25 cellular contexts compared by ENCODE assay signal in the genomic region with DNA sequence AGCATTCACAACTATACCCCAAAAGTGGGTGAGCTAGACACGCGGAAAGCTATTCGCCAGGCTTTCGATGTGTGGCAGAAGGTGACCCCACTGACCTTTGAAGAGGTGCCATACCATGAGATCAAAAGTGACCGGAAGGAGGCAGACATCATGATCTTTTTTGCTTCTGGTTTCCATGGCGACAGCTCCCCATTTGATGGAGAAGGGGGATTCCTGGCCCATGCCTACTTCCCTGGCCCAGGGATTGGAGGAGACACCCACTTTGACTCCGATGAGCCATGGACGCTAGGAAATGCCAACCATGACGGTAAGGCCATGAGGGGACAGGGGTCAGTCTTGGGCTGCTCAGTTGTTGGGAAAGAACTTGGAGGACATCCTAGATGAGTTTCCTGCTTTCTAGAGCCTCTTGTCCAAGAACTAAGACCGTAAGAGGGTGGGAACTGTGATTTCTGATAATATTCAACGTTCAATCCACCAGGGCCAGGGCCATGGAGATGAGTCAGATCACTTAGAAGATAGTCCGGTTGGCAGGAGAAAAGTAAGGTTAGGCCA. TPM values are rescaled to one million over a fixed set of nuclear protein-coding genes. Genes with fewer than 3 reads are reported as not detected.
DNase-seq lines count a peak whose midpoint lies in the region; ATAC-seq, FAIRE-seq and TF ChIP-seq lines count a peak whose summit lies in the region.
"Had no signal": no experiment of that assay in that cellular context is flagged by ENCODE, and none has a peak within 500 bp of the region (broad histone marks: within the 10 kb centered on the region; RNA-seq: fewer than 3 reads in every experiment).

No MANE protein-coding gene starts in this region.

- no TSS peak for BruUV-seq in HepG2 (replicated peaks; lab: Mats Ljungman, UMichigan)

- H2AFZ ChIP-seq in HepG2 (ENCODE audit: low read length): no peak overlapping the region

- H3K4me1 ChIP-seq in HepG2 (ENCODE audit: insufficient read depth, low read length): peaks cover 15% of the 10 kb centered on the region
- peaks cover 0 to 9% (median 0%) of the 10 kb centered on the region in 4 donors for H3K4me1 ChIP-seq in right lobe of liver
- H3K4me1 ChIP-seq in prostate gland (replicated peaks): no peaks in the 10 kb centered on the region

- peaks cover 32 to 38% of the 10 kb centered on the region in 2 donors for H3K4me1 Mint-ChIP-seq in effector memory CD8-positive, alpha-beta T cell (ENCODE audit: low read depth in 2 of 2)
- peaks cover 33% of the 10 kb centered on the region for H3K4me1 Mint-ChIP-seq in stimulated activated effector memory CD8-positive, alpha-beta T cell treated with anti-CD3 and anti-CD28 coated beads, Interleukin-12 subunit alpha, Interleukin-12 subunit beta, amount 100 ng/mL, for 72 hours

- H4K20me1 ChIP-seq in HepG2 (ENCODE audit: insufficient read depth, low read length): no peaks in the 10 kb centered on the region

- intact Hi-C loops in HepG2 (cut with micrococcal nuclease; ENCODE audit: unreplicated experiment) (no loop called here), right lobe of liver (cut with DNase I) (no loop called here), prostate gland (cut with DNase I) (no loop called here)

- no peak for TF ChIP-seq CTCF in HepG2 (CRISPR knock-in tag; IDR thresholded peaks at IDR 0.05)
- no peak for TF ChIP-seq CTCF in right lobe of liver (IDR thresholded peaks at IDR 0.05)
- no peak for TF ChIP-seq CTCF in prostate gland (IDR thresholded peaks at IDR 0.05)

- H3K27ac Mint-ChIP-seq in effector memory CD8-positive, alpha-beta T cell: peak overlapping the region; percentile 81 to 100
- peak overlapping the region; percentile 74 for H3K27ac Mint-ChIP-seq in stimulated activated effector memory CD8-positive, alpha-beta T cell treated with anti-CD3 and anti-CD28 coated beads, Interleukin-12 subunit alpha, Interleukin-12 subunit beta, amount 100 ng/mL, for 72 hours

- TF ChIP-seq POLR2A in HepG2 (IDR thresholded peaks at IDR 0.05; ENCODE audit: insufficient read depth in 1 of 2, low read depth in 2 of 2, low read length in 2 of 2): no peak
- TF ChIP-seq POLR2A in right lobe of liver (IDR thresholded peaks at IDR 0.05): no peak
- TF ChIP-seq POLR2A in prostate gland (IDR thresholded peaks at IDR 0.05): no peak

- H3K9me3 ChIP-seq in HepG2 (ENCODE audit: low read length): no peaks in the 10 kb centered on the region
- H3K9me3 ChIP-seq in right lobe of liver: no peaks in the 10 kb centered on the region
- no peaks in the 10 kb centered on the region for H3K9me3 ChIP-seq in prostate gland
- H3K9me3 ChIP-seq: Peyer's patch had no signal

- peaks cover 17% of the 10 kb centered on the region for H3K36me3 Mint-ChIP-seq in effector memory CD8-positive, alpha-beta T cell (ENCODE audit: insufficient read depth)
- H3K36me3 Mint-ChIP-seq in stimulated activated effector memory CD8-positive, alpha-beta T cell treated with anti-CD3 and anti-CD28 coated beads, Interleukin-12 subunit alpha, Interleukin-12 subunit beta, amount 100 ng/mL, for 72 hours: peaks cover 9% of the 10 kb centered on the region

- H3K4me3 ChIP-seq in HepG2 (replicated peaks in 1 of 3; ENCODE audit: insufficient read depth in 1 of 3, low read depth in 2 of 3, low read length in 3 of 3): no peak overlapping the region
- no peak overlapping the region for H3K4me3 ChIP-seq in right lobe of liver
- H3K4me3 ChIP-seq in prostate gland: no peak overlapping the region
- H3K4me3 ChIP-seq: Peyer's patch had no signal

- H3K9ac ChIP-seq in HepG2 (ENCODE audit: insufficient read depth, low read depth, low read length): no peak overlapping the region

- FAIRE-seq in HepG2 (lab: Jason Lieb, UNC): no peak
- FAIRE-seq: GM19239, HTR-8/SVneo had no signal

- H3K27me3 Mint-ChIP-seq in effector memory CD8-positive, alpha-beta T cell: no peaks in the 10 kb centered on the region

- H3K9me3 Mint-ChIP-seq in effector memory CD8-positive, alpha-beta T cell: no peaks in the 10 kb centered on the region
- no peaks in the 10 kb centered on the region for H3K9me3 Mint-ChIP-seq in stimulated activated effector memory CD8-positive, alpha-beta T cell treated with anti-CD3 and anti-CD28 coated beads, Interleukin-12 subunit alpha, Interleukin-12 subunit beta, amount 100 ng/mL, for 72 hours

- H3K4me2 ChIP-seq in HepG2 (ENCODE audit: low read depth, low read length): no peak overlapping the region

- 75% methylated on average over 12 of the region's 12 CpGs for WGBS in HepG2 (ENCODE audit: low lambda C conversion rate)
- 97% methylated on average over 11 of the region's 12 CpGs for WGBS in right lobe of liver (ENCODE audit: insufficient coverage, low coverage, low lambda C conversion rate, missing lambda C conversion rate)
- WGBS in prostate gland: 95% methylated on average over 12 of the region's 12 CpGs

- no peak for TF ChIP-seq RAD21 in HepG2 (CRISPR knock-in tag; IDR thresholded peaks at IDR 0.05)

- ATAC-seq in HepG2 (no peak), right lobe of liver (no peak)
- ATAC-seq in effector memory CD8-positive, alpha-beta T cell (replicated peaks): no peak
- no peak for ATAC-seq in stimulated activated effector memory CD8-positive, alpha-beta T cell treated with anti-CD3 and anti-CD28 coated beads, Interleukin-12 subunit alpha, Interleukin-12 subunit beta, amount 100 ng/mL, for 72 hours

- H3K4me3 Mint-ChIP-seq in effector memory CD8-positive, alpha-beta T cell: no peak overlapping the region
- no peak overlapping the region for H3K4me3 Mint-ChIP-seq in stimulated activated effector memory CD8-positive, alpha-beta T cell treated with anti-CD3 and anti-CD28 coated beads, Interleukin-12 subunit alpha, Interleukin-12 subunit beta, amount 100 ng/mL, for 72 hours

- POLR2A ChIA-PET in HepG2 (lab: Yijun Ruan, JAX): no interaction called here

- TF ChIP-seq EP300 in HepG2 (IDR thresholded peaks at IDR 0.05; ENCODE audit: low read depth in 2 of 2, low read length in 2 of 2) (no peak), HepG2 (CRISPR knock-in tag; IDR thresholded peaks at IDR 0.05; ENCODE audit: borderline replicate concordance) (no peak)

- no peak for DNase-seq in HepG2 (ENCODE audit: low spot score)
- no peak for DNase-seq in right lobe of liver
- no peak for DNase-seq in effector memory CD8-positive, alpha-beta T cell
- DNase-seq in stimulated activated effector memory CD8-positive, alpha-beta T cell treated with anti-CD3 and anti-CD28 coated beads, Interleukin-12 subunit alpha, Interleukin-12 subunit beta, amount 100 ng/mL, for 72 hours (ENCODE audit: low spot score in 2 of 2): no peak
- no peak for DNase-seq in glomerular visceral epithelial cell (ENCODE audit: extremely low spot score)
- no peak for DNase-seq in prostate gland (ENCODE audit: low spot score)
- DNase-seq: AML-193; EL; GF-D8; GOT3; HCEC 1CT; IMR-90; MV-4-11; NCI-H1105 treated with DMSO at 0.1 percent for 48 hours; NCI-H2029 treated with DMSO at 0.1 percent for 48 hours; NCI-H226; NCI-H510A treated with DMSO at 0.1 percent for 48 hours; NCI-H748 treated with DMSO at 0.1 percent for 48 hours; NK-92 treated with Interleukin-12 subunit alpha and Interleukin-12 subunit beta, amount 100 ng/mL, for 24 hours; Peyer's patch had no signal

- H3K36me3 ChIP-seq in HepG2 (replicated peaks in 1 of 2; ENCODE audit: control insufficient read depth in 1 of 2, insufficient read depth in 2 of 2, low read length in 2 of 2): no peaks in the 10 kb centered on the region
- H3K36me3 ChIP-seq in right lobe of liver: no peaks in the 10 kb centered on the region
- no peaks in the 10 kb centered on the region for H3K36me3 ChIP-seq in prostate gland
- H3K36me3 ChIP-seq: Peyer's patch had no signal

- in situ Hi-C loops in HepG2 (cut with HindIII; ENCODE audit: extremely low pct_ligation_motif_present, low pct_unique_long_range_greater_than_20kb): no loop called here

- CTCF ChIA-PET in HepG2 (lab: Yijun Ruan, JAX; ENCODE audit: low intra/inter-chr PET ratio, low total read pairs): no interaction called here

- no peaks in the 10 kb centered on the region for H3K79me2 ChIP-seq in HepG2 (ENCODE audit: insufficient read depth, low read length)

- H3K27ac ChIP-seq in HepG2 (ENCODE audit: extremely low read length, insufficient read depth, low read length) (no peak overlapping the region), right lobe of liver (no peak overlapping the region), prostate gland (no peak overlapping the region)
- H3K27ac ChIP-seq: C4-2B had no signal

- no peaks in the 10 kb centered on the region for H3K27me3 ChIP-seq in HepG2 (ENCODE audit: control insufficient read depth in 1 of 2, insufficient read depth in 2 of 2, low read length in 2 of 2)
- H3K27me3 ChIP-seq in right lobe of liver: no peaks in the 10 kb centered on the region
- no peaks in the 10 kb centered on the region for H3K27me3 ChIP-seq in prostate gland (replicated peaks; ENCODE audit: insufficient read depth)
- H3K27me3 ChIP-seq: Peyer's patch had no signal

RNA-seq across cellular contexts. Expression of gene MMP24OS, which starts 23.4 kb away (rescaled TPM):
- total RNA-seq in HepG2 (2016; rRNA removed; fragmentation: Illumina TruSeq; extraction: Trizol) (3.1 and 8.5 TPM in 2 replicates), right lobe of liver (10 to 100 TPM; 13.3 to 40.7 (median 23.5) TPM), prostate gland (10 to 100 TPM; 35.4 to 65.8 TPM)
- total RNA-seq in HepG2 (2016; cell fraction: cytosol; rRNA removed; fragmentation: Illumina TruSeq; extraction: Trizol; ENCODE audit: low read depth): 0.61 and 0.79 TPM in 2 replicates
- 3.4 and 8.7 TPM in 2 replicates for total RNA-seq in HepG2 (2016; cell fraction: insoluble cytoplasmic fraction; rRNA removed; fragmentation: Illumina TruSeq; extraction: Trizol)
- 2.1 TPM in 2 replicates for total RNA-seq in HepG2 (2016; cell fraction: membrane; rRNA removed; fragmentation: Illumina TruSeq; extraction: Trizol)
- 8.9 and 10.6 TPM in 2 replicates for total RNA-seq in HepG2 (2016; cell fraction: nucleus; rRNA removed; fragmentation: Illumina TruSeq; extraction: Trizol)
- polyA plus RNA-seq in HepG2 (2011; rRNA removed): 6.0 and 7.1 TPM in 2 replicates
- polyA plus RNA-seq in HepG2 (2011; cell fraction: cytosol; rRNA removed): 2.1 and 2.8 TPM in 2 replicates
- 43.8 and 55.2 TPM in 2 replicates for polyA plus RNA-seq in HepG2 (2011; cell fraction: nucleus; rRNA removed)
- polyA plus RNA-seq in HepG2 (2012): 5.9 and 6.4 TPM in 2 replicates
- polyA plus RNA-seq in HepG2 (2016; cell fraction: cytosol; fragmentation: Illumina TruSeq; extraction: Trizol; ENCODE audit: low read depth): 1.8 TPM in 2 replicates
- 4.7 and 7.1 TPM in 2 replicates for polyA plus RNA-seq in HepG2 (2016; cell fraction: insoluble cytoplasmic fraction; fragmentation: Illumina TruSeq; extraction: Trizol; ENCODE audit: low read depth)
- polyA plus RNA-seq in HepG2 (2016; cell fraction: membrane; fragmentation: Illumina TruSeq; extraction: Trizol; ENCODE audit: low read depth): 2.9 and 3.2 TPM in 2 replicates
- polyA plus RNA-seq in HepG2 (2016; cell fraction: nucleus; fragmentation: Illumina TruSeq; extraction: Trizol; ENCODE audit: insufficient read depth, low read depth): 29.1 and 31.1 TPM in 2 replicates
- polyA minus RNA-seq in HepG2 (2011; rRNA and poly(A)+ RNA removed; ENCODE audit: low replicate concordance): 18.5 and 23.2 TPM in 2 replicates
- 1.8 and 3.0 TPM in 2 replicates for polyA minus RNA-seq in HepG2 (2011; cell fraction: cytosol; rRNA and poly(A)+ RNA removed)
- 33.9 and 46.0 TPM in 2 replicates for polyA minus RNA-seq in HepG2 (2011; cell fraction: nucleus; rRNA and poly(A)+ RNA removed)

RNA-seq across cellular contexts. Expression of gene MMP24, which starts 28.0 kb away (rescaled TPM):
- 0.28 and 0.35 TPM in 2 replicates for total RNA-seq in HepG2 (2016; rRNA removed; fragmentation: Illumina TruSeq; extraction: Trizol)
- 0.10 and 0.18 TPM in 2 replicates for total RNA-seq in HepG2 (2016; cell fraction: cytosol; rRNA removed; fragmentation: Illumina TruSeq; extraction: Trizol; ENCODE audit: low read depth)
- 0.22 and 0.30 TPM in 2 replicates for total RNA-seq in HepG2 (2016; cell fraction: insoluble cytoplasmic fraction; rRNA removed; fragmentation: Illumina TruSeq; extraction: Trizol)
- total RNA-seq in HepG2 (2016; cell fraction: membrane; rRNA removed; fragmentation: Illumina TruSeq; extraction: Trizol): 0.31 and 0.43 TPM in 2 replicates
- 0.12 and 0.16 TPM in 2 replicates for total RNA-seq in HepG2 (2016; cell fraction: nucleus; rRNA removed; fragmentation: Illumina TruSeq; extraction: Trizol)
- 0.29 and 0.43 TPM in 2 replicates for polyA plus RNA-seq in HepG2 (2011; rRNA removed)
- polyA plus RNA-seq in HepG2 (2011; cell fraction: cytosol; rRNA removed): 0.38 and 0.40 TPM in 2 replicates
- polyA plus RNA-seq in HepG2 (2011; cell fraction: nucleus; rRNA removed): 0.56 and 0.59 TPM in 2 replicates
- polyA plus RNA-seq in HepG2 (2012): 0.32 and 0.33 TPM in 2 replicates
- 0.06 and 0.07 TPM in 2 replicates for polyA plus RNA-seq in HepG2 (2016; cell fraction: cytosol; fragmentation: Illumina TruSeq; extraction: Trizol; ENCODE audit: low read depth)
- 0.16 and 0.24 TPM in 2 replicates for polyA plus RNA-seq in HepG2 (2016; cell fraction: insoluble cytoplasmic fraction; fragmentation: Illumina TruSeq; extraction: Trizol; ENCODE audit: low read depth)
- polyA plus RNA-seq in HepG2 (2016; cell fraction: membrane; fragmentation: Illumina TruSeq; extraction: Trizol; ENCODE audit: low read depth): 0.21 and 0.23 TPM in 2 replicates
- 0.23 and 0.37 TPM in 2 replicates for polyA plus RNA-seq in HepG2 (2016; cell fraction: nucleus; fragmentation: Illumina TruSeq; extraction: Trizol; ENCODE audit: insufficient read depth, low read depth)
- polyA minus RNA-seq in HepG2 (2011; rRNA and poly(A)+ RNA removed; ENCODE audit: low replicate concordance): 0.54 and 0.76 TPM in 2 replicates
- 0.26 TPM in 1 of 2 replicates, not detected in the other for polyA minus RNA-seq in HepG2 (2011; cell fraction: cytosol; rRNA and poly(A)+ RNA removed)
- 0.26 and 0.37 TPM in 2 replicates for polyA minus RNA-seq in HepG2 (2011; cell fraction: nucleus; rRNA and poly(A)+ RNA removed)
- 1 to 10 TPM in 2 of 6 experiments, under 1 TPM in 4; 0.27 to 1.5 (median 0.84) TPM for total RNA-seq in right lobe of liver
- total RNA-seq in prostate gland: 1 to 10 TPM in 1 of 2 donors, under 1 TPM in 1; 0.96 to 1.7 TPM

RNA-seq across cellular contexts. Expression of gene EIF6, which starts 30.0 kb away (rescaled TPM):
- total RNA-seq in HepG2 (2016; rRNA removed; fragmentation: Illumina TruSeq; extraction: Trizol) (462 and 603 TPM in 2 replicates), right lobe of liver (100 to 1,000 TPM in 2 of 6 experiments, 10 to 100 TPM in 4; 73.6 to 131 (median 83.3) TPM), prostate gland (10 to 100 TPM; 78.2 to 93.9 TPM)
- total RNA-seq in HepG2 (2016; cell fraction: cytosol; rRNA removed; fragmentation: Illumina TruSeq; extraction: Trizol; ENCODE audit: low read depth): 227 and 243 TPM in 2 replicates
- 467 and 649 TPM in 2 replicates for total RNA-seq in HepG2 (2016; cell fraction: insoluble cytoplasmic fraction; rRNA removed; fragmentation: Illumina TruSeq; extraction: Trizol)
- 251 and 271 TPM in 2 replicates for total RNA-seq in HepG2 (2016; cell fraction: membrane; rRNA removed; fragmentation: Illumina TruSeq; extraction: Trizol)
- total RNA-seq in HepG2 (2016; cell fraction: nucleus; rRNA removed; fragmentation: Illumina TruSeq; extraction: Trizol): 204 TPM in 2 replicates
- 466 and 470 TPM in 2 replicates for polyA plus RNA-seq in HepG2 (2011; rRNA removed)
- 383 and 550 TPM in 2 replicates for polyA plus RNA-seq in HepG2 (2011; cell fraction: cytosol; rRNA removed)
- 838 and 950 TPM in 2 replicates for polyA plus RNA-seq in HepG2 (2011; cell fraction: nucleus; rRNA removed)
- polyA plus RNA-seq in HepG2 (2012): 248 and 315 TPM in 2 replicates
- 237 and 250 TPM in 2 replicates for polyA plus RNA-seq in HepG2 (2016; cell fraction: cytosol; fragmentation: Illumina TruSeq; extraction: Trizol; ENCODE audit: low read depth)
- 587 and 631 TPM in 2 replicates for polyA plus RNA-seq in HepG2 (2016; cell fraction: insoluble cytoplasmic fraction; fragmentation: Illumina TruSeq; extraction: Trizol; ENCODE audit: low read depth)
- 232 and 240 TPM in 2 replicates for polyA plus RNA-seq in HepG2 (2016; cell fraction: membrane; fragmentation: Illumina TruSeq; extraction: Trizol; ENCODE audit: low read depth)
- polyA plus RNA-seq in HepG2 (2016; cell fraction: nucleus; fragmentation: Illumina TruSeq; extraction: Trizol; ENCODE audit: insufficient read depth, low read depth): 358 and 379 TPM in 2 replicates
- 350 and 575 TPM in 2 replicates for polyA minus RNA-seq in HepG2 (2011; rRNA and poly(A)+ RNA removed; ENCODE audit: low replicate concordance)
- 144 and 146 TPM in 2 replicates for polyA minus RNA-seq in HepG2 (2011; cell fraction: cytosol; rRNA and poly(A)+ RNA removed)
- polyA minus RNA-seq in HepG2 (2011; cell fraction: nucleus; rRNA and poly(A)+ RNA removed): 94.9 and 106 TPM in 2 replicates

RNA-seq across cellular contexts. Expression of gene FAM83C, which starts 37.7 kb away (rescaled TPM):
- total RNA-seq in HepG2 (2016; rRNA removed; fragmentation: Illumina TruSeq; extraction: Trizol) (0.07 TPM in 1 of 2 replicates, not detected in the other), right lobe of liver (not detected), prostate gland (under 1 TPM; 0.28 to 0.36 TPM)
- 0.09 TPM in 1 of 2 replicates, not detected in the other for total RNA-seq in HepG2 (2016; cell fraction: cytosol; rRNA removed; fragmentation: Illumina TruSeq; extraction: Trizol; ENCODE audit: low read depth)
- total RNA-seq in HepG2 (2016; cell fraction: insoluble cytoplasmic fraction; rRNA removed; fragmentation: Illumina TruSeq; extraction: Trizol): 0.06 TPM in 1 of 2 replicates, not detected in the other
- total RNA-seq in HepG2 (2016; cell fraction: membrane; rRNA removed; fragmentation: Illumina TruSeq; extraction: Trizol): 0.07 TPM in 1 of 2 replicates, not detected in the other
- not detected in 2 replicates for total RNA-seq in HepG2 (2016; cell fraction: nucleus; rRNA removed; fragmentation: Illumina TruSeq; extraction: Trizol)
- polyA plus RNA-seq in HepG2 (2011; rRNA removed): 0.03 and 0.04 TPM in 2 replicates
- 0.03 TPM in 1 of 2 replicates, not detected in the other for polyA plus RNA-seq in HepG2 (2011; cell fraction: cytosol; rRNA removed)
- polyA plus RNA-seq in HepG2 (2011; cell fraction: nucleus; rRNA removed): 0.08 and 0.09 TPM in 2 replicates
- polyA plus RNA-seq in HepG2 (2012): 0.05 and 0.16 TPM in 2 replicates
- polyA plus RNA-seq in HepG2 (2016; cell fraction: cytosol; fragmentation: Illumina TruSeq; extraction: Trizol; ENCODE audit: low read depth): 0.05 and 0.08 TPM in 2 replicates
- polyA plus RNA-seq in HepG2 (2016; cell fraction: insoluble cytoplasmic fraction; fragmentation: Illumina TruSeq; extraction: Trizol; ENCODE audit: low read depth): 0.10 and 0.16 TPM in 2 replicates
- polyA plus RNA-seq in HepG2 (2016; cell fraction: membrane; fragmentation: Illumina TruSeq; extraction: Trizol; ENCODE audit: low read depth): 0.05 and 0.06 TPM in 2 replicates
- not detected in 2 replicates for polyA plus RNA-seq in HepG2 (2016; cell fraction: nucleus; fragmentation: Illumina TruSeq; extraction: Trizol; ENCODE audit: insufficient read depth, low read depth)
- 0.04 and 0.07 TPM in 2 replicates for polyA minus RNA-seq in HepG2 (2011; rRNA and poly(A)+ RNA removed; ENCODE audit: low replicate concordance)
- not detected in 2 replicates for polyA minus RNA-seq in HepG2 (2011; cell fraction: cytosol; rRNA and poly(A)+ RNA removed)
- 0.13 TPM in 1 of 2 replicates, not detected in the other for polyA minus RNA-seq in HepG2 (2011; cell fraction: nucleus; rRNA and poly(A)+ RNA removed)
- total RNA-seq: A172, IMR-90, Peyer's patch had no signal
- polyA plus RNA-seq: AG04450 had no signal
